Comparison of ENCODE assay signal across 8 cellular contexts in the genomic region with DNA sequence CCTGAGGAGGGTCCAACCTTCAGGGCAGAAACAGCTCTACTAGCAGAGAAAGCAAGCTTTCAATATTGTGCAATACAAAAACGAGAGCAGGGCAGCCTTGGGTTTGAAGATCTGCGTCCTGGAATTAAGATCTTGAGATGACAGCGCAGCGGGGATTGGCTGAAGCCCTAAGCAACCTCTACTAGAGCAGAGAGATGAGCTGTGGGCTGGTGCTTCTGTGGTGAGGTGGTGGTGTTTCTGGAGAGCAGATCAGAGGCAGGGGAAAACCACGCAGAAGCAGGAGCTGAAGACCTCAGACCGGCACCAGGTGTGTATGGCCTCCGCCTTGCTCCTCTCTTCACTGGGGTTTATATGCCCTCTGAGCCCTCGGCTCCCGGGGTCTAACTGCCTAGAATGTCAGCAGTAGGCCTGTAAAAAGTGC. TPM values are rescaled to one million over a fixed set of nuclear protein-coding genes. Genes with fewer than 3 reads are reported as not detected.
DNase-seq lines count a peak whose midpoint lies in the region; ATAC-seq and TF ChIP-seq lines count a peak whose summit lies in the region.

No MANE protein-coding gene starts in this region.

- H3K4me1 ChIP-seq in right atrium auricular region: peaks cover 0 to 28% of the 10 kb centered on the region in 2 donors
- H3K4me1 ChIP-seq in right lobe of liver: peaks cover 0 to 4% (median 0%) of the 10 kb centered on the region in 4 donors

- WGBS in right lobe of liver (ENCODE audit: insufficient coverage, low coverage, low lambda C conversion rate, missing lambda C conversion rate): 59% methylated on average over 9 of the region's 9 CpGs

- H3K27me3 ChIP-seq in right atrium auricular region (no peaks in the 10 kb centered on the region), right lobe of liver (no peaks in the 10 kb centered on the region)

- H3K36me3 ChIP-seq in right atrium auricular region (no peaks in the 10 kb centered on the region), right lobe of liver (no peaks in the 10 kb centered on the region)

- no peak overlapping the region for H3K4me3 ChIP-seq in right atrium auricular region
- no peak overlapping the region for H3K4me3 ChIP-seq in right lobe of liver

- H3K9me3 ChIP-seq in right atrium auricular region (no peaks in the 10 kb centered on the region), right lobe of liver (no peaks in the 10 kb centered on the region)

- DNase-seq in Right ventricle myocardium superior (no peak), right atrium auricular region (ENCODE audit: low spot score) (no peak), right lobe of liver (no peak), cortex of kidney (lab: John Stamatoyannopoulos, UW) (no peak), iPS-NIHi7 (ENCODE audit: extremely low spot score) (no peak)
- DNase-seq in activated CD8-positive, alpha-beta memory T cell treated with anti-CD3 and anti-CD28 coated beads, Interleukin-2, amount 50 U/mL, for 1 hour (ENCODE audit: extremely low read depth): peak; percentile 55
- DNase-seq in stimulated activated naive CD4-positive, alpha-beta T cell (lab: John Stamatoyannopoulos, UW): peak; percentile 62 to 82 (median 76)

- TF ChIP-seq POLR2A in right lobe of liver (IDR thresholded peaks at IDR 0.05): no peak

- TF ChIP-seq CTCF in right atrium auricular region (IDR thresholded peaks at IDR 0.05): no peak
- no peak for TF ChIP-seq CTCF in right lobe of liver (IDR thresholded peaks at IDR 0.05)

- H3K27ac ChIP-seq in right atrium auricular region (no peak overlapping the region), right lobe of liver (peak overlapping the region in 2 of 3 donors; percentile 29 to 72)

- ATAC-seq in Right ventricle myocardium superior (ENCODE audit: poor library complexity): peak; percentile 19
- peak; percentile 78 for ATAC-seq in HG03521 (IDR thresholded peaks at IDR 0.05; ENCODE audit: unreplicated experiment)
- peak in 3 of 4 donors; percentile 30 to 59 (median 55) for ATAC-seq in right lobe of liver

- intact Hi-C loops in Right ventricle myocardium superior (cut with DNase I): no loop called here
- intact Hi-C loops in right lobe of liver (cut with DNase I): loop anchor here in 1 of 2 donors (10.0 kb wide), 1 partner anchor 174 kb away; no protein-coding TSS in a partner anchor

RNA-seq across cellular contexts. Expression of a gene that starts 12.5 kb away (rescaled TPM):
- total RNA-seq in Right ventricle myocardium superior: 0.70 TPM
- total RNA-seq in right atrium auricular region: 1 to 10 TPM in 1 of 2 donors, under 1 TPM in 1; 0.19 to 2.2 TPM
- 1 to 10 TPM in 5 of 6 experiments, under 1 TPM in 1; 0.95 to 7.7 (median 1.6) TPM for total RNA-seq in right lobe of liver

RNA-seq across cellular contexts. Expression of a gene that starts 16.0 kb away (rescaled TPM):
- total RNA-seq in Right ventricle myocardium superior: 1.9 TPM
- 1 to 10 TPM; 1.6 to 1.7 TPM for total RNA-seq in right atrium auricular region
- 1 to 10 TPM in 3 of 6 experiments, under 1 TPM in 3; 0.81 to 1.6 (median 1.0) TPM for total RNA-seq in right lobe of liver

RNA-seq across cellular contexts. Expression of a gene that starts 37.6 kb away (rescaled TPM):
- total RNA-seq in Right ventricle myocardium superior: 31.6 TPM
- total RNA-seq in right atrium auricular region: 10 to 100 TPM; 30.4 to 32.6 TPM
- 10 to 100 TPM; 24.9 to 33.9 (median 28.9) TPM for total RNA-seq in right lobe of liver

RNA-seq across cellular contexts. Expression of a gene that starts 59.4 kb away (rescaled TPM):
- total RNA-seq in Right ventricle myocardium superior: 2.1 TPM
- 1 to 10 TPM; 2.8 to 3.9 TPM for total RNA-seq in right atrium auricular region
- total RNA-seq in right lobe of liver: 1 to 10 TPM; 4.6 to 10.0 (median 6.4) TPM

Comparison
In these comparisons a context has a peak if more than half of its experiments do, and no peak if none do; other contexts are left out.
1. ATAC-seq: peak in every context shown above with its lines; median percentile 78 in HG03521; 55 in right lobe of liver; 19 in Right ventricle myocardium superior.
2. DNase-seq: peak in activated CD8-positive, alpha-beta memory T cell treated with anti-CD3 and anti-CD28 coated beads, Interleukin-2, amount 50 U/mL, for 1 hour (single experiment) and stimulated activated naive CD4-positive, alpha-beta T cell (6 of 6); none in Right ventricle myocardium superior (single experiment), right atrium auricular region (single experiment), right lobe of liver (0 of 3), cortex of kidney (single experiment) and iPS-NIHi7 (single experiment).
3. H3K27ac ChIP-seq: peak in right lobe of liver (2 of 3); none in right atrium auricular region (0 of 2).